24 cellular contexts compared by ENCODE assay signal in the genomic region with DNA sequence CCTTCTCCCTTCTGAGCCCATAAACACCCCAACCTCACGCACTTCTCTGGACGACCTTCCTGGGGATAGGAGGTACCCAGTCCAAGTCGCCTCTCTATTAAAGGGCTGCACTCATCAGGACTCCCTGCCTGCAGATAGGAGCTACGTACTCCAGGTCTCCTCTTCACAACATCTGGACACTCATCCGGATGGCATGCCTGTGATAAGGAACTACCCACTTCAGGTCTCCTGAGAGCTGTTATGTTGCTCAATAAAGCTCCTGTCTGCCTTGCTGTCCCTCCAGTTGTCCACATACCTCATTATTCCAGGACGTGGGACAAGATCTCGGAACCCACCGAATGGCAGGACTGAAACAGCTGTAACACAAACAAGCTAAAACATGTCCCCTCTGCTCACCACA.
"Had no signal": no experiment of that assay in that cellular context is flagged by ENCODE, and none has a peak within 500 bp of the region (broad histone marks: within the 10 kb centered on the region; RNA-seq: fewer than 3 reads in every experiment).

No MANE protein-coding gene starts in this region.

- H3K9me3 Mint-ChIP-seq: mesothelial cell of epicardium; naive B cell; nephron progenitor cell; neural progenitor cell; stimulated activated naive CD8-positive, alpha-beta T cell treated with anti-CD3 and anti-CD28 coated beads, Interleukin-15, Interleukin-2, amounts not matched to agents 100 ng/mL and 50 ng/mL, for 24 hours; type B pancreatic cell had no signal

- H2AFZ ChIP-seq: neural progenitor cell, parathyroid adenoma had no signal

- H3K9me3 ChIP-seq: left ventricle myocardium inferior, neutrophil, right atrium auricular region, suprapubic skin, thoracic aorta, tibial artery, vagina had no signal

- ATAC-seq: natural killer cell had no signal

- H3K27ac Mint-ChIP-seq: mesothelial cell of epicardium; naive B cell; natural killer cell; nephron progenitor cell; neural progenitor cell; progenitor cell of endocrine pancreas; stimulated activated naive B cell treated with anti-CD40 and anti-IgM and Interleukin-4, amounts not matched to agents 10 μg/mL and 1 μg/mL and 100 μg/mL, for 72 hours; stimulated activated naive CD8-positive, alpha-beta T cell treated with anti-CD3 and anti-CD28 coated beads, Interleukin-15, Interleukin-2, amounts not matched to agents 100 ng/mL and 50 ng/mL, for 24 hours; type B pancreatic cell had no signal

- H3K4me3 ChIP-seq: left ventricle myocardium inferior, lung, neural progenitor cell, right atrium auricular region, skin epidermis, suprapubic skin, thoracic aorta, tibial artery, vagina had no signal

- H3K79me2 ChIP-seq: parathyroid adenoma had no signal

- H3K27me3 ChIP-seq: neural progenitor cell, neutrophil, right atrium auricular region, suprapubic skin, tibial artery, vagina had no signal

- H3K4me2 ChIP-seq: neural progenitor cell had no signal

- DNase-seq: hippocampal formation; left ventricle myocardium inferior; mesendoderm; naive B cell; natural killer cell; nephron progenitor cell; occipital lobe; stimulated activated CD4-positive, alpha-beta T cell treated with anti-CD3 and anti-CD28 coated beads, Interleukin-4, amount 100 ng/mL, for 24 hours; stimulated activated naive B cell treated with anti-CD40 and anti-IgM and Interleukin-4, amounts not matched to agents 10 μg/mL and 1 μg/mL and 100 μg/mL, for 72 hours; tibial artery had no signal

- H3K4me1 ChIP-seq: left ventricle myocardium inferior, neural progenitor cell, parathyroid adenoma, right atrium auricular region, suprapubic skin, tibial artery, vagina had no signal

- H3K36me3 Mint-ChIP-seq: mesothelial cell of epicardium; naive B cell; natural killer cell; neural progenitor cell; stimulated activated naive B cell treated with anti-CD40 and anti-IgM and Interleukin-4, amounts not matched to agents 10 μg/mL and 1 μg/mL and 100 μg/mL, for 72 hours; type B pancreatic cell had no signal

- H3K4me1 Mint-ChIP-seq: mesothelial cell of epicardium; naive B cell; natural killer cell; nephron progenitor cell; neural progenitor cell; stimulated activated naive B cell treated with anti-CD40 and anti-IgM and Interleukin-4, amounts not matched to agents 10 μg/mL and 1 μg/mL and 100 μg/mL, for 72 hours had no signal

- FAIRE-seq: islet of Langerhans had no signal

- H3K4me3 Mint-ChIP-seq: mesothelial cell of epicardium; naive B cell; natural killer cell; nephron progenitor cell; neural progenitor cell; stimulated activated naive B cell treated with anti-CD40 and anti-IgM and Interleukin-4, amounts not matched to agents 10 μg/mL and 1 μg/mL and 100 μg/mL, for 72 hours; stimulated activated naive CD8-positive, alpha-beta T cell treated with anti-CD3 and anti-CD28 coated beads, Interleukin-15, Interleukin-2, amounts not matched to agents 100 ng/mL and 50 ng/mL, for 24 hours; type B pancreatic cell had no signal

- H3K27ac ChIP-seq: left ventricle myocardium inferior, neural progenitor cell, neutrophil, parathyroid adenoma, right atrium auricular region, skin epidermis, suprapubic skin, thoracic aorta, tibial artery, vagina had no signal

- H3K9ac ChIP-seq: neural progenitor cell, parathyroid adenoma had no signal

- H3K27me3 Mint-ChIP-seq: naive B cell; progenitor cell of endocrine pancreas; stimulated activated naive B cell treated with anti-CD40 and anti-IgM and Interleukin-4, amounts not matched to agents 10 μg/mL and 1 μg/mL and 100 μg/mL, for 72 hours; stimulated activated naive CD8-positive, alpha-beta T cell treated with anti-CD3 and anti-CD28 coated beads, Interleukin-15, Interleukin-2, amounts not matched to agents 100 ng/mL and 50 ng/mL, for 24 hours; type B pancreatic cell had no signal

- H3K36me3 ChIP-seq: left ventricle myocardium inferior, neural progenitor cell, neutrophil, right atrium auricular region, suprapubic skin, thoracic aorta, tibial artery, vagina had no signal
